Comparison of ENCODE assay signal across 2 cellular contexts in genomic region chr20:36919715-36920333, GRCh38.
TF ChIP-seq lines count a peak whose summit lies in the region.

No MANE protein-coding gene starts in this region.

TF ChIP-seq in A549, 52 proteins besides CTCF, POLR2A, EP300 and RAD21 (continued from another document):
- TF ChIP-seq USF2 (IDR thresholded peaks at IDR 0.05) (no peak), RARB (CRISPR knock-in tag; IDR thresholded peaks at IDR 0.05) (no peak), CEBPB (IDR thresholded peaks at IDR 0.05) (no peak), EHF (CRISPR knock-in tag; IDR thresholded peaks at IDR 0.05) (no peak), KDM5A (IDR thresholded peaks at IDR 0.05) (no peak), MYC (IDR thresholded peaks at IDR 0.05; ENCODE audit: borderline replicate concordance, low read length) (peak; percentile 43; the same call in 1 of the 2 replicates), FOSB (CRISPR knock-in tag; IDR thresholded peaks at IDR 0.05) (no peak), BHLHE40 (IDR thresholded peaks at IDR 0.05; ENCODE audit: low read depth, low read length) (peak; percentile 42; the same call in 1 of the 2 replicates), NR3C1 (IDR thresholded peaks at IDR 0.05) (no peak), MAX (IDR thresholded peaks at IDR 0.05) (peak; percentile 55; the same call in 1 of the 2 replicates)

TF ChIP-seq in H1, 55 proteins besides CTCF, POLR2A, EP300 and RAD21 (continued from another document):
- no peak for TF ChIP-seq ATF3 (IDR thresholded peaks at IDR 0.05; ENCODE audit: insufficient read depth, low read depth, low read length)
TF ChIP-seq in H1: peak in this region for 1.
